Comparison of ENCODE assay signal across 15 cellular contexts in the genomic region with DNA sequence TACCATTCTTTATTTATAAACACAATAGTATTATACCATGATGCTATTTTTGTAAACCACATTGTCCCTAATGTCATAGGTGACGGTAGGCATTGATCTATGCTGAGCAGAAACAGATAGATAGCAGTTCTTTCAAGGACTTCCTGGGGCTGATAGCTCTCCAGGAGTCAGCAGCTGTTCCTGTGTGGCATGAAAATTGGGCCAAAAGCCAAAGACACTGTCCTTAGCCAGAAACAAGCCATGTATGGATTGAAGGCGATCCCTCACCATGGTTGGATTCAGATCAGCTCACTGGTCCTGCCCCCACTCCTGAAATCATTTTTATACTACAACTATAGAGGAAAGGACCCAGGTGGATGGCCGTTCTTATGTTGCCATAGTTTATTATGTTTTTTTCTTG. TPM values are rescaled to one million over a fixed set of nuclear protein-coding genes. Genes with fewer than 3 reads are reported as not detected.
A peak's percentile ranks its signal among the peaks of the same experiment; 100 is the strongest.
DNase-seq lines count a peak whose midpoint lies in the region; ATAC-seq and TF ChIP-seq lines count a peak whose summit lies in the region.
"Had no signal": no experiment of that assay in that cellular context is flagged by ENCODE, and none has a peak within 500 bp of the region (broad histone marks: within the 10 kb centered on the region; RNA-seq: fewer than 3 reads in every experiment).

No MANE protein-coding gene starts in this region.

- H3K27me3 ChIP-seq in lung (ENCODE audit: control insufficient read depth, insufficient read depth), result no peaks in the 10 kb centered on the region
- H3K27me3 ChIP-seq: stomach had no signal

- ATAC-seq in lung (ENCODE audit: insufficient read depth, low FRiP score) (no peak), HG02678 (IDR thresholded peaks at IDR 0.05; ENCODE audit: unreplicated experiment) (no peak), GM18867 (IDR thresholded peaks at IDR 0.05; ENCODE audit: unreplicated experiment) (no peak), GM19324 (IDR thresholded peaks at IDR 0.05; ENCODE audit: low FRiP score, unreplicated experiment) (no peak), HG03159 (IDR thresholded peaks at IDR 0.05; ENCODE audit: unreplicated experiment) (no peak)

- TF ChIP-seq CTCF in lung (IDR thresholded peaks at IDR 0.05; ENCODE audit: control extremely low read depth, extremely low read depth), result no peak

- H3K4me3 ChIP-seq in lung, result no peak overlapping the region
- H3K4me3 ChIP-seq: stomach had no signal

- no peaks in the 10 kb centered on the region for H3K9me3 ChIP-seq in lung (ENCODE audit: control insufficient read depth in 2 of 2, insufficient read depth in 1 of 2, low read length in 1 of 2)
- H3K9me3 ChIP-seq: Caco-2, stomach had no signal

- peaks cover 0 to 9% of the 10 kb centered on the region in 2 donors for H3K36me3 ChIP-seq in lung (ENCODE audit: control insufficient read depth in 2 of 2, insufficient read depth in 2 of 2, low read length in 2 of 2)

- peak overlapping the region; percentile 39 to 72 for H3K27ac ChIP-seq in lung (ENCODE audit: low read depth in 1 of 2, low read length in 1 of 2)
- H3K27ac ChIP-seq: parathyroid adenoma, stomach had no signal

- H3K4me1 ChIP-seq in lung (ENCODE audit: control insufficient read depth in 2 of 2, insufficient read depth in 2 of 2, low read length in 2 of 2), result peaks cover 2% of the 10 kb centered on the region in 2 donors
- H3K4me1 ChIP-seq: Caco-2, parathyroid adenoma had no signal

- peak; percentile 31 for DNase-seq in DMS 273 treated with DMSO at 0.1 percent for 48 hours (lab: John Stamatoyannopoulos, UW)
- DNase-seq in NCI-H2029 (lab: John Stamatoyannopoulos, UW), result peak; percentile 93
- DNase-seq in SHP77 (lab: John Stamatoyannopoulos, UW), result peak; percentile 63 to 81
- no peak for DNase-seq in lung (ENCODE audit: low spot score)
- DNase-seq: activated CD4-positive, alpha-beta T cell treated with anti-CD3 and anti-CD28 coated beads, Interleukin-2, amount 10 ng/mL, durations not matched to agents 24 days and 14 days; Caco-2; IMR-90; SIG-M5; stimulated activated CD4-positive, alpha-beta T cell treated with anti-CD3 and anti-CD28 coated beads, Interleukin-15, amount 100 ng/mL, for 24 hours; stomach had no signal

- WGBS in lung, 2 donors, result 78 to 83% methylated on average over 3 of the region's 3 CpGs

RNA-seq across cellular contexts. Expression of gene DDX60, which starts 53.6 kb away (rescaled TPM):
- 10 to 100 TPM; 15.1 to 47.0 TPM for total RNA-seq in lung
- 10 to 100 TPM in 1 of 2 donors, 1 to 10 TPM in 1; 2.6 to 14.2 TPM for polyA plus RNA-seq in lung
